In the genomic region with DNA sequence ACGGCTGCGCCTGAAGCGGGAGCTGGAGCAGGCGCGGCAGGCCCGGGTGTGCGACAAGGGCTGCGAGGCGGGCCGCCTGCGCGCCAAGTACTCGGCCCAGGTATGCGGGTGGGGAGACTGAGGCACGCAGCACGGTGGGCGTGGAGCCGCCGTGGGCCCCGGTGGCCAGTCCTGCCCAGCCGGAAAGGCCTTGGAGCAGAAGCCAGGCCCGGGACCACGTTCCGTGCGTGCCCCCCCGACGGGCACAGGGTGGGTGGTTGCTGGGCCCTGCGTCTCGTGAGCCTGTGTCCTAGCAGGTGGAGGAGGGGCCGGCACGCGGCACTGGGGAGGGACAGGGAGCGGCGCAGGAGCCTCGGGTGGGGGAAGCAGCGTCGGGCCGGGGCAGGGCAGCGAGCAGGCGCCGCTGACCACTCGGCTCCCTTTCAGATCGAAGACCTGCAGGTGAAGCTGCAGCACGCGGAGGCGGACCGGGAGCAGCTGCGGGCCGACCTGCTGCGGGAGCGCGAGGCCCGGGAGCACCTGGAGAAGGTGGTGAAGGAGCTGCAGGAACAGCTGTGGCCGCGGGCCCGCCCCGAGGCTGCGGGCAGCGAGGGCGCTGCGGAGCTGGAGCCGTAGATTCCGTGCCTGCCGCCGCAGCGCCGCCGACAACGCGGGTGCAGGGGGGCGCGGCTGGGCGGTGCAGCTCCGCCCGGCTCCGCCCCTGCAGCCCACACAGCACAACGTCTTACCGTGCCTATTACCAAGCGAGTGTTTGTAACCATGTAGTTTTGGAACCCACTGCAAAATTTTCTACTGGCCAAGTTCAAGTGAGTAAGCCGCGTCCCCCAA, we compare ENCODE assay signal across 28 cellular contexts.
A peak's percentile ranks its signal among the peaks of the same experiment; 100 is the strongest.
DNase-seq lines count a peak whose midpoint lies in the region; ATAC-seq and TF ChIP-seq lines count a peak whose summit lies in the region.
"Had no signal": no experiment of that assay in that cellular context is flagged by ENCODE, and none has a peak within 500 bp of the region (broad histone marks: within the 10 kb centered on the region; RNA-seq: fewer than 3 reads in every experiment).

No MANE protein-coding gene starts in this region.

- H3K27me3 Mint-ChIP-seq in activated naive CD8-positive, alpha-beta T cell treated with anti-CD3 and anti-CD28 coated beads for 36 hours, result no peaks in the 10 kb centered on the region
- H3K27me3 Mint-ChIP-seq in activated naive CD8-positive, alpha-beta T cell treated with anti-CD3 and anti-CD28 coated beads, Interleukin-2, amount 50 U/mL, for 24 hours, result no peaks in the 10 kb centered on the region
- H3K27me3 Mint-ChIP-seq in WTC11 (ENCODE audit: low read depth), result no peaks in the 10 kb centered on the region
- H3K27me3 Mint-ChIP-seq: activated naive CD8-positive, alpha-beta T cell treated with anti-CD3 and anti-CD28 coated beads, Interleukin-2, amount 10 ng/mL, durations not matched to agents 7 days and 5 days; progenitor cell of endocrine pancreas; stimulated activated naive B cell treated with anti-CD40 and anti-IgM and Interleukin-4, amounts not matched to agents 10 μg/mL and 1 μg/mL and 100 μg/mL, for 72 hours had no signal

- ATAC-seq in activated naive CD8-positive, alpha-beta T cell treated with anti-CD3 and anti-CD28 coated beads, Interleukin-2, amount 50 U/mL, for 24 hours, result no peak
- ATAC-seq in WTC11, result peak; percentile 37
- ATAC-seq: activated CD4-positive, CD25-positive, alpha-beta regulatory T cell treated with anti-CD3 and anti-CD28 coated beads, Interleukin-2, amount 50 U/mL, for 24 hours; body of pancreas; lower lobe of right lung; stimulated activated naive B cell treated with anti-CD40 and anti-IgM and Interleukin-4, amounts not matched to agents 10 μg/mL and 1 μg/mL and 100 μg/mL, for 72 hours had no signal

- peaks cover 11% of the 10 kb centered on the region for H3K36me3 Mint-ChIP-seq in activated naive CD8-positive, alpha-beta T cell treated with anti-CD3 and anti-CD28 coated beads for 36 hours
- H3K36me3 Mint-ChIP-seq in activated naive CD8-positive, alpha-beta T cell treated with anti-CD3 and anti-CD28 coated beads, Interleukin-2, amount 50 U/mL, for 24 hours (ENCODE audit: low read depth), result peaks cover 13% of the 10 kb centered on the region
- H3K36me3 Mint-ChIP-seq in WTC11, result peaks cover 23% of the 10 kb centered on the region

- no peaks in the 10 kb centered on the region for H3K9me3 ChIP-seq in vagina
- H3K9me3 ChIP-seq: body of pancreas, lower lobe of right lung, testis had no signal

- peaks cover 22% of the 10 kb centered on the region for H3K4me1 ChIP-seq in rectal smooth muscle tissue (ENCODE audit: control insufficient read depth, insufficient read depth, low read length)
- peaks cover 33% of the 10 kb centered on the region for H3K4me1 ChIP-seq in vagina
- H3K4me1 ChIP-seq: body of pancreas had no signal

- intact Hi-C loops in vagina (cut with DNase I), result no loop called here

- peaks cover 29% of the 10 kb centered on the region for H3K36me3 ChIP-seq in rectal smooth muscle tissue (ENCODE audit: control insufficient read depth, insufficient read depth, low read length)
- H3K36me3 ChIP-seq in vagina, result peaks cover 0 to 64% of the 10 kb centered on the region in 2 donors

- DNase-seq in activated naive CD8-positive, alpha-beta T cell treated with anti-CD3 and anti-CD28 coated beads for 36 hours, result no peak
- DNase-seq in activated naive CD8-positive, alpha-beta T cell treated with anti-CD3 and anti-CD28 coated beads, Interleukin-2, amount 50 U/mL, for 24 hours, result no peak
- DNase-seq in WTC11 (ENCODE audit: low spot score) (peak; percentile 66), iPS DF 19.7 (ENCODE audit: low read depth, low spot score) (peak; percentile 30), vagina (ENCODE audit: extremely low spot score in 2 of 2) (no peak), COR-L47 (lab: John Stamatoyannopoulos, UW) (no peak), NCI-H1417 (lab: John Stamatoyannopoulos, UW) (no peak)
- DNase-seq: 8988T; activated CD4-positive, alpha-beta T cell treated with anti-CD3 and anti-CD28 coated beads, Interleukin-2, amount 50 U/mL, for 48 hours; activated CD8-positive, alpha-beta memory T cell treated with anti-CD3 and anti-CD28 coated beads, Interleukin-2, amount 50 U/mL, for 48 hours; activated naive CD8-positive, alpha-beta T cell treated with anti-CD3 and anti-CD28 coated beads, Interleukin-2, amount 10 ng/mL, durations not matched to agents 7 days and 5 days; body of pancreas; DMS53; GDM1; glutamatergic neuron; HCEC 1CT; kidney glomerular epithelial cell; lower lobe of right lung; NCI-H1436 treated with DMSO at 0.1 percent for 48 hours; NCI-H446; NCI-H774; stimulated activated CD4-positive, alpha-beta T cell treated with anti-CD3 and anti-CD28 coated beads, Interleukin-15, amount 100 ng/mL, for 24 hours; stimulated activated naive B cell treated with anti-CD40 and anti-IgM and Interleukin-4, amounts not matched to agents 10 μg/mL and 1 μg/mL and 100 μg/mL, for 72 hours; T-helper 1 cell; testis had no signal

- no peaks in the 10 kb centered on the region for H3K9me3 Mint-ChIP-seq in activated naive CD8-positive, alpha-beta T cell treated with anti-CD3 and anti-CD28 coated beads for 36 hours
- no peaks in the 10 kb centered on the region for H3K9me3 Mint-ChIP-seq in activated naive CD8-positive, alpha-beta T cell treated with anti-CD3 and anti-CD28 coated beads, Interleukin-2, amount 50 U/mL, for 24 hours
- no peaks in the 10 kb centered on the region for H3K9me3 Mint-ChIP-seq in WTC11
- H3K9me3 Mint-ChIP-seq: activated naive CD8-positive, alpha-beta T cell treated with anti-CD3 and anti-CD28 coated beads, Interleukin-2, amount 10 ng/mL, durations not matched to agents 7 days and 5 days; stimulated activated naive B cell treated with anti-CD40 and anti-IgM and Interleukin-4, amounts not matched to agents 10 μg/mL and 1 μg/mL and 100 μg/mL, for 72 hours had no signal

- CTCF ChIA-PET in WTC11 (lab: Charles Lee), result interaction anchor here (0.5 to 2.0 kb wide), 12 partner anchors 9 to 132 kb away, joined by 3 to 16 read pairs (median 5); a partner anchor contains a TSS

- peaks cover 12% of the 10 kb centered on the region for H3K4me1 Mint-ChIP-seq in activated naive CD8-positive, alpha-beta T cell treated with anti-CD3 and anti-CD28 coated beads for 36 hours
- peaks cover 24% of the 10 kb centered on the region for H3K4me1 Mint-ChIP-seq in activated naive CD8-positive, alpha-beta T cell treated with anti-CD3 and anti-CD28 coated beads, Interleukin-2, amount 50 U/mL, for 24 hours
- H3K4me1 Mint-ChIP-seq in WTC11, result peaks cover 7% of the 10 kb centered on the region; the same call in 1 of the 2 replicates

- no peak overlapping the region for H3K9ac ChIP-seq in rectal smooth muscle tissue (ENCODE audit: low read length)

- H3K4me3 Mint-ChIP-seq in activated naive CD8-positive, alpha-beta T cell treated with anti-CD3 and anti-CD28 coated beads for 36 hours, result no peak overlapping the region
- H3K4me3 Mint-ChIP-seq in activated naive CD8-positive, alpha-beta T cell treated with anti-CD3 and anti-CD28 coated beads, Interleukin-2, amount 50 U/mL, for 24 hours, result no peak overlapping the region
- H3K4me3 Mint-ChIP-seq in WTC11, result no peak overlapping the region
- H3K4me3 Mint-ChIP-seq: activated naive CD8-positive, alpha-beta T cell treated with anti-CD3 and anti-CD28 coated beads, Interleukin-2, amount 10 ng/mL, durations not matched to agents 7 days and 5 days had no signal

- peak overlapping the region; percentile 6 for H3K27ac ChIP-seq in rectal smooth muscle tissue (ENCODE audit: low read depth, low read length)
- no peak overlapping the region for H3K27ac ChIP-seq in vagina
- H3K27ac ChIP-seq: body of pancreas, lower lobe of right lung, testis had no signal

- no peak for TF ChIP-seq POLR2A in vagina (IDR thresholded peaks at IDR 0.05)

- no peak overlapping the region for H3K4me3 ChIP-seq in rectal smooth muscle tissue (ENCODE audit: low read length)
- no peak overlapping the region for H3K4me3 ChIP-seq in vagina
- H3K4me3 ChIP-seq: body of pancreas, lower lobe of right lung had no signal

- peak overlapping the region; percentile 56 for H3K27ac Mint-ChIP-seq in activated naive CD8-positive, alpha-beta T cell treated with anti-CD3 and anti-CD28 coated beads for 36 hours
- no peak overlapping the region for H3K27ac Mint-ChIP-seq in activated naive CD8-positive, alpha-beta T cell treated with anti-CD3 and anti-CD28 coated beads, Interleukin-2, amount 50 U/mL, for 24 hours
- H3K27ac Mint-ChIP-seq in WTC11, result 0 out of 2 replicates have a peak overlapping the region, but pooled peaks have one; percentile 57
- H3K27ac Mint-ChIP-seq: activated naive CD8-positive, alpha-beta T cell treated with anti-CD3 and anti-CD28 coated beads, Interleukin-2, amount 10 ng/mL, durations not matched to agents 7 days and 5 days; progenitor cell of endocrine pancreas had no signal

- POLR2A ChIA-PET in WTC11 (lab: Charles Lee), result interaction anchor here (0.8 to 1.3 kb wide), 4 partner anchors 16 to 101 kb away, joined by 3 read pairs; no protein-coding TSS in a partner anchor

- TF ChIP-seq CTCF in WTC11 (IDR thresholded peaks at IDR 0.05) (no peak), vagina (IDR thresholded peaks at IDR 0.05) (no peak)

- no peaks in the 10 kb centered on the region for H3K27me3 ChIP-seq in rectal smooth muscle tissue (ENCODE audit: control insufficient read depth, insufficient read depth, low read length)
- H3K27me3 ChIP-seq in vagina, result no peaks in the 10 kb centered on the region
- H3K27me3 ChIP-seq: body of pancreas, testis had no signal

TF ChIP-seq in WTC11, 78 proteins besides CTCF, POLR2A, EP300 and RAD21 (continues in another document):
- peak; percentile 15; the same call in 1 of the 2 replicates for TF ChIP-seq FOXK1 (CRISPR knock-in tag; IDR thresholded peaks at IDR 0.05)
- TF ChIP-seq TCF7 (CRISPR knock-in tag; IDR thresholded peaks at IDR 0.05; ENCODE audit: low read depth), result no peak
- TF ChIP-seq, protein P1, sequence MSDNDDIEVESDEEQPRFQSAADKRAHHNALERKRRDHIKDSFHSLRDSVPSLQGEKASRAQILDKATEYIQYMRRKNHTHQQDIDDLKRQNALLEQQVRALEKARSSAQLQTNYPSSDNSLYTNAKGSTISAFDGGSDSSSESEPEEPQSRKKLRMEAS (CRISPR knock-in tag; IDR thresholded peaks at IDR 0.05), result 0 out of 2 replicates have a peak, but pooled peaks have one; percentile 12
- TF ChIP-seq, protein P2, sequence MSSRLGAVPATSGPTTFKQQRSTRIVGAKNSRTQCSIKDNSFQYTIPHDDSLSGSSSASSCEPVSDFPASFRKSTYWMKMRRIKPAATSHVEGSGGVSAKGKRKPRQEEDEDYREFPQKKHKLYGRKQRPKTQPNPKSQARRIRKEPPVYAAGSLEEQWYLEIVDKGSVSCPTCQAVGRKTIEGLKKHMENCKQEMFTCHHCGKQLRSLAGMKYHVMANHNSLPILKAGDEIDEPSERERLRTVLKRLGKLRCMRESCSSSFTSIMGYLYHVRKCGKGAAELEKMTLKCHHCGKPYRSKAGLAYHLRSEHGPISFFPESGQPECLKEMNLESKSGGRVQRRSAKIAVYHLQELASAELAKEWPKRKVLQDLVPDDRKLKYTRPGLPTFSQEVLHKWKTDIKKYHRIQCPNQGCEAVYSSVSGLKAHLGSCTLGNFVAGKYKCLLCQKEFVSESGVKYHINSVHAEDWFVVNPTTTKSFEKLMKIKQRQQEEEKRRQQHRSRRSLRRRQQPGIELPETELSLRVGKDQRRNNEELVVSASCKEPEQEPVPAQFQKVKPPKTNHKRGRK (CRISPR knock-in tag; IDR thresholded peaks at IDR 0.05; ENCODE audit: borderline replicate concordance), result no peak

Comparison
In these comparisons a context has a peak if more than half of its experiments do, and no peak if none do; other contexts are left out.
1. DNase-seq: peak in WTC11 (single experiment) and iPS DF 19.7 (single experiment); none in activated naive CD8-positive, alpha-beta T cell treated with anti-CD3 and anti-CD28 coated beads for 36 hours (single experiment), activated naive CD8-positive, alpha-beta T cell treated with anti-CD3 and anti-CD28 coated beads, Interleukin-2, amount 50 U/mL, for 24 hours (single experiment), vagina (0 of 2), COR-L47 (single experiment) and NCI-H1417 (0 of 3).